Comparison of ENCODE assay signal across 18 cellular contexts in the genomic region with DNA sequence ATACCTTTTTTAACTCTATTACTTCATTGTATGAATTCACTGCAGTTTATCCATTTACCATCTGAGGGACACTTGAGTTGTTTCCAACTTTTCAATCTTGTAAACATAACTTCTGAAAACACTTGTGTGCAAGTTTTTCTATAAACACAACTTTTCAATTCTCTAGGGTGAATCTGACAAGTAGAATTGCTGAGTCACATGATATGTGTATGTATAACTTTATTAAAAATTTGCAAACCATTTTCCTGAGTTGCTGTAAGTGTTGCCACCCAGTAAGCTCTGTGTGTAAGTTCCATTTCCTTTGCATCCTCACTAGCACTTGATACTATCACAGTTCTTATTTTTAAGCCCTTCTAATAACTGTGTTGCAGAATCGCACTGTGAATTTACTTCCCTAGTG.
DNase-seq lines count a peak whose midpoint lies in the region; ATAC-seq, FAIRE-seq and TF ChIP-seq lines count a peak whose summit lies in the region.
"Had no signal": no experiment of that assay in that cellular context is flagged by ENCODE, and none has a peak within 500 bp of the region (broad histone marks: within the 10 kb centered on the region; RNA-seq: fewer than 3 reads in every experiment).

No MANE protein-coding gene starts in this region.

- no peaks in the 10 kb centered on the region for H3K36me3 ChIP-seq in GM23338 (ENCODE audit: insufficient read depth)
- no peaks in the 10 kb centered on the region for H3K36me3 ChIP-seq in SU-DHL-6 (ENCODE audit: low read length)
- no peaks in the 10 kb centered on the region for H3K36me3 ChIP-seq in neural progenitor cell
- H3K36me3 ChIP-seq: BLaER1 treated with 17β-estradiol and CSF1 and Interleukin-3, amounts not matched to agents 10 nM and 100 nM had no signal

- TF ChIP-seq CTCF in A549 (IDR thresholded peaks at IDR 0.05) (no peak), GM23338 (conservative IDR thresholded peaks at IDR 0.05; ENCODE audit: low read depth in 2 of 2) (no peak), SU-DHL-6 (IDR thresholded peaks at IDR 0.05; ENCODE audit: insufficient read depth, low read length, poor library complexity, severe bottlenecking) (no peak), neural progenitor cell (IDR thresholded peaks at IDR 0.05) (no peak)

- ATAC-seq in A549 (no peak), GM23338 (no peak), HG03108 (IDR thresholded peaks at IDR 0.05; ENCODE audit: unreplicated experiment) (no peak), GM18870 (IDR thresholded peaks at IDR 0.05; ENCODE audit: unreplicated experiment) (no peak)
- no peak for ATAC-seq in activated CD4-positive, CD25-positive, alpha-beta regulatory T cell treated with anti-CD3 and anti-CD28 coated beads, Interleukin-2, amount 50 U/mL, for 24 hours
- ATAC-seq: CD8-positive, alpha-beta T cell; GM12878 had no signal

- TF ChIP-seq POLR2A in A549 (IDR thresholded peaks at IDR 0.05; ENCODE audit: low read length): no peak

- H3K4me2 ChIP-seq in A549 (no peak overlapping the region), GM23338 (no peak overlapping the region), SU-DHL-6 (ENCODE audit: low read depth, low read length, poor library complexity, severe bottlenecking) (no peak overlapping the region), neural progenitor cell (no peak overlapping the region)
- H3K4me2 ChIP-seq: BLaER1 treated with 17β-estradiol and CSF1 and Interleukin-3, amounts not matched to agents 10 nM and 100 nM had no signal

- H3K4me3 Mint-ChIP-seq in GM23338 (no peak overlapping the region), neural progenitor cell (no peak overlapping the region)
- H3K4me3 Mint-ChIP-seq: B cell; CD8-positive, alpha-beta T cell; H9 had no signal

- no peak overlapping the region for H3K27ac Mint-ChIP-seq in GM23338
- H3K27ac Mint-ChIP-seq in neural progenitor cell: no peak overlapping the region
- H3K27ac Mint-ChIP-seq: B cell; CD8-positive, alpha-beta T cell; H9 had no signal

- TF ChIP-seq RAD21 in A549 (conservative IDR thresholded peaks at IDR 0.05 in 1 of 2, IDR thresholded peaks at IDR 0.05 in 1 of 2): no peak

- no peaks in the 10 kb centered on the region for H3K9me3 Mint-ChIP-seq in GM23338
- peaks cover 3% of the 10 kb centered on the region for H3K9me3 Mint-ChIP-seq in neural progenitor cell
- H3K9me3 Mint-ChIP-seq: H9 had no signal

- no peak for TF ChIP-seq EP300 in A549 (IDR thresholded peaks at IDR 0.05)

- H3K27me3 Mint-ChIP-seq in GM23338 (ENCODE audit: insufficient read depth, low read depth, poor library complexity) (no peaks in the 10 kb centered on the region), neural progenitor cell (ENCODE audit: insufficient read depth, low read depth) (no peaks in the 10 kb centered on the region)
- H3K27me3 Mint-ChIP-seq: B cell had no signal

- 79% methylated on average over 1 of the region's 1 CpG for WGBS in A549 (ENCODE audit: missing lambda C conversion rate)

- H3K27ac ChIP-seq in A549: no peak overlapping the region
- H3K27ac ChIP-seq in GM23338 (ENCODE audit: low read depth): no peak overlapping the region
- no peak overlapping the region for H3K27ac ChIP-seq in SU-DHL-6 (ENCODE audit: low read depth, low read length)
- H3K27ac ChIP-seq in neural progenitor cell: peak overlapping the region; percentile 21
- H3K27ac ChIP-seq: BLaER1 treated with 17β-estradiol and CSF1 and Interleukin-3, amounts not matched to agents 10 nM and 100 nM; GM23248 had no signal

- H3K4me1 Mint-ChIP-seq in GM23338 (peaks cover 17% of the 10 kb centered on the region), neural progenitor cell (peaks cover 22% of the 10 kb centered on the region)
- H3K4me1 Mint-ChIP-seq: B cell had no signal

- CTCF ChIA-PET in A549 (lab: Yijun Ruan, JAX): no interaction called here

- H3K9me2 ChIP-seq in GM23338 (ENCODE audit: insufficient read depth): no peaks in the 10 kb centered on the region
- no peaks in the 10 kb centered on the region for H3K9me2 ChIP-seq in SU-DHL-6 (replicated peaks; ENCODE audit: insufficient read depth, low read length)

- peak overlapping the region; percentile 48; the same call in 1 of the 2 replicates for H2AFZ ChIP-seq in GM23338
- H2AFZ ChIP-seq in SU-DHL-6 (ENCODE audit: low read depth, low read length, severe bottlenecking): peak overlapping the region; percentile 65
- no peak overlapping the region for H2AFZ ChIP-seq in neural progenitor cell (replicated peaks)
- H2AFZ ChIP-seq: GM23248 had no signal

- H3K79me2 ChIP-seq in GM23338 (replicated peaks; ENCODE audit: insufficient read depth) (no peaks in the 10 kb centered on the region), SU-DHL-6 (ENCODE audit: insufficient read depth, low read length) (no peaks in the 10 kb centered on the region), neural progenitor cell (ENCODE audit: low read depth) (no peaks in the 10 kb centered on the region)

- H3K4me3 ChIP-seq in A549: no peak overlapping the region
- H3K4me3 ChIP-seq in GM23338: no peak overlapping the region
- no peak overlapping the region for H3K4me3 ChIP-seq in SU-DHL-6 (ENCODE audit: insufficient read depth, low read length, poor library complexity, severe bottlenecking)
- no peak overlapping the region for H3K4me3 ChIP-seq in neural progenitor cell
- H3K4me3 ChIP-seq: BLaER1 treated with 17β-estradiol and CSF1 and Interleukin-3, amounts not matched to agents 10 nM and 100 nM; GM12878; GM23248 had no signal

- no peak for FAIRE-seq in A549 (lab: Jason Lieb, UNC)
- FAIRE-seq: GM12878, GM19239 had no signal

- DNase-seq in A549 (ENCODE audit: low read depth in 1 of 2, low spot score in 1 of 2): no peak
- no peak for DNase-seq in GM23338 (ENCODE audit: low spot score)
- DNase-seq in neural progenitor cell (ENCODE audit: low spot score): no peak
- DNase-seq: 8988T; Calu3; CD8-positive, alpha-beta T cell; DMS 273 treated with DMSO at 0.1 percent for 48 hours; DMS79; GM23248; H9 had no signal

- no peaks in the 10 kb centered on the region for H3K36me3 Mint-ChIP-seq in GM23338 (ENCODE audit: low read depth)
- H3K36me3 Mint-ChIP-seq in neural progenitor cell: peaks cover 3% of the 10 kb centered on the region
- H3K36me3 Mint-ChIP-seq: CD8-positive, alpha-beta T cell had no signal

- H3K4me1 ChIP-seq in A549: no peaks in the 10 kb centered on the region
- peaks cover 11% of the 10 kb centered on the region for H3K4me1 ChIP-seq in GM23338 (ENCODE audit: insufficient read depth)
- H3K4me1 ChIP-seq in neural progenitor cell: peaks cover 62% of the 10 kb centered on the region
- H3K4me1 ChIP-seq: BLaER1 treated with 17β-estradiol and CSF1 and Interleukin-3, amounts not matched to agents 10 nM and 100 nM had no signal

- POLR2A ChIA-PET in A549 (lab: Yijun Ruan, JAX): no interaction called here

- H3K9me3 ChIP-seq in A549 (no peaks in the 10 kb centered on the region), SU-DHL-6 (ENCODE audit: insufficient read depth, low read length) (no peaks in the 10 kb centered on the region), neural progenitor cell (ENCODE audit: low read depth) (no peaks in the 10 kb centered on the region)
- H3K9me3 ChIP-seq: BLaER1 treated with 17β-estradiol and CSF1 and Interleukin-3, amounts not matched to agents 10 nM and 100 nM had no signal

- no peaks in the 10 kb centered on the region for H4K20me1 ChIP-seq in GM23338 (replicated peaks; ENCODE audit: insufficient read depth)
- no peaks in the 10 kb centered on the region for H4K20me1 ChIP-seq in SU-DHL-6 (ENCODE audit: low read depth, low read length)
- no peaks in the 10 kb centered on the region for H4K20me1 ChIP-seq in neural progenitor cell (ENCODE audit: low read depth)
- H4K20me1 ChIP-seq: BLaER1 treated with 17β-estradiol and CSF1 and Interleukin-3, amounts not matched to agents 10 nM and 100 nM had no signal

- H3K9ac ChIP-seq in SU-DHL-6 (ENCODE audit: low read length) (no peak overlapping the region), neural progenitor cell (no peak overlapping the region)
- H3K9ac ChIP-seq: BLaER1 treated with 17β-estradiol and CSF1 and Interleukin-3, amounts not matched to agents 10 nM and 100 nM; GM23248 had no signal

- H3K27me3 ChIP-seq in GM23338 (ENCODE audit: insufficient read depth) (no peaks in the 10 kb centered on the region), SU-DHL-6 (ENCODE audit: low read length) (no peaks in the 10 kb centered on the region), neural progenitor cell (no peaks in the 10 kb centered on the region)
- H3K27me3 ChIP-seq: BLaER1 treated with 17β-estradiol and CSF1 and Interleukin-3, amounts not matched to agents 10 nM and 100 nM had no signal

- H3F3A ChIP-seq in GM23338 (replicated peaks; ENCODE audit: low read depth): no peaks in the 10 kb centered on the region
- no peaks in the 10 kb centered on the region for H3F3A ChIP-seq in SU-DHL-6 (ENCODE audit: insufficient read depth)
- H3F3A ChIP-seq in neural progenitor cell (ENCODE audit: low read depth): peaks cover 16% of the 10 kb centered on the region

TF ChIP-seq in A549, 52 proteins besides CTCF, POLR2A, EP300 and RAD21:
- TF ChIP-seq MAFK (IDR thresholded peaks at IDR 0.05; ENCODE audit: partially characterized antibody) (peak; percentile 34), PHF8 (IDR thresholded peaks at IDR 0.05; ENCODE audit: borderline replicate concordance, low read depth) (no peak)

TF ChIP-seq in GM23338, 12 proteins besides CTCF, POLR2A, EP300 and RAD21 (continues in another document):
- TF ChIP-seq ZNF114 (CRISPR knock-in tag; IDR thresholded peaks at IDR 0.05) (no peak), POLR2AphosphoS5 (IDR thresholded peaks at IDR 0.05; ENCODE audit: low read depth) (no peak)
- TF ChIP-seq, protein P1, sequence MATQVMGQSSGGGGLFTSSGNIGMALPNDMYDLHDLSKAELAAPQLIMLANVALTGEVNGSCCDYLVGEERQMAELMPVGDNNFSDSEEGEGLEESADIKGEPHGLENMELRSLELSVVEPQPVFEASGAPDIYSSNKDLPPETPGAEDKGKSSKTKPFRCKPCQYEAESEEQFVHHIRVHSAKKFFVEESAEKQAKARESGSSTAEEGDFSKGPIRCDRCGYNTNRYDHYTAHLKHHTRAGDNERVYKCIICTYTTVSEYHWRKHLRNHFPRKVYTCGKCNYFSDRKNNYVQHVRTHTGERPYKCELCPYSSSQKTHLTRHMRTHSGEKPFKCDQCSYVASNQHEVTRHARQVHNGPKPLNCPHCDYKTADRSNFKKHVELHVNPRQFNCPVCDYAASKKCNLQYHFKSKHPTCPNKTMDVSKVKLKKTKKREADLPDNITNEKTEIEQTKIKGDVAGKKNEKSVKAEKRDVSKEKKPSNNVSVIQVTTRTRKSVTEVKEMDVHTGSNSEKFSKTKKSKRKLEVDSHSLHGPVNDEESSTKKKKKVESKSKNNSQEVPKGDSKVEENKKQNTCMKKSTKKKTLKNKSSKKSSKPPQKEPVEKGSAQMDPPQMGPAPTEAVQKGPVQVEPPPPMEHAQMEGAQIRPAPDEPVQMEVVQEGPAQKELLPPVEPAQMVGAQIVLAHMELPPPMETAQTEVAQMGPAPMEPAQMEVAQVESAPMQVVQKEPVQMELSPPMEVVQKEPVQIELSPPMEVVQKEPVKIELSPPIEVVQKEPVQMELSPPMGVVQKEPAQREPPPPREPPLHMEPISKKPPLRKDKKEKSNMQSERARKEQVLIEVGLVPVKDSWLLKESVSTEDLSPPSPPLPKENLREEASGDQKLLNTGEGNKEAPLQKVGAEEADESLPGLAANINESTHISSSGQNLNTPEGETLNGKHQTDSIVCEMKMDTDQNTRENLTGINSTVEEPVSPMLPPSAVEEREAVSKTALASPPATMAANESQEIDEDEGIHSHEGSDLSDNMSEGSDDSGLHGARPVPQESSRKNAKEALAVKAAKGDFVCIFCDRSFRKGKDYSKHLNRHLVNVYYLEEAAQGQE (IDR thresholded peaks at IDR 0.05; ENCODE audit: unreplicated experiment): no peak
